Comparison of ENCODE assay signal across 10 cellular contexts in the genomic region with DNA sequence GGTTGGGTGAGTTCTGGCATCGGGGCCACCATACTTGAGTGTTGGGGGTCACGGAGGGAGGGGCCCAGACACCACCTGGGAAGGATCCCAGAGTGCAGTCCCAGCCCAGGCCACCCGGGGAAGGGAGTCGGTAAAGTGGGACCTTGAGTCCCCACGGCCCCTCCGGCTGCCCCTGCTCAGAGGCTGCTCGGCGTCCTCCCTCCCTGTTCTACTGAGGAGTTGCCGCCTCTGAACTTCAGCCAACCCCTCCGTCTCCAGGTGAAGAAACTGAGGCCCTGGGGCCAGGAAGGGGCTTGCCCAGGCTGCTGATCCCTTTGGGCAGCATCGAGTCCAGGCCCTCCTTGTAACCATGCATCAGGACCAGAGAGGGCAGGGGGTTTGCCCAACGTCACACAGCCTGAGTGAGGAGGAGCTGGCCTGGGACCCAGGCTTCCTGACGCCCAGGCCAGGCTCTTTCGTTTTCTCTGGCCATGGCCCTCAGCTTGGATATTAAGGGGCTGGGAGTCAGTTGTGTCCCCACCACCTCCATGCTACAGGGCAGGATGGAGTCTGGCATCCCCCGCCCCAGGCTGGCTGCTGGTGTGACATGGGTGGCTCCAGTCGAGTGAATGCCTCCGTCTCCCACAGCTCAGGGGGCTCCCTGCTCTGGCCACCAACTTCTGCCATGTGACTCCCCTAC. TPM values are rescaled to one million over a fixed set of nuclear protein-coding genes. Genes with fewer than 3 reads are reported as not detected.
A peak's percentile ranks its signal among the peaks of the same experiment; 100 is the strongest.
DNase-seq lines count a peak whose midpoint lies in the region; ATAC-seq and TF ChIP-seq lines count a peak whose summit lies in the region.
"Had no signal": no experiment of that assay in that cellular context is flagged by ENCODE, and none has a peak within 500 bp of the region (broad histone marks: within the 10 kb centered on the region; RNA-seq: fewer than 3 reads in every experiment).

No MANE protein-coding gene starts in this region.

- peak overlapping the region; percentile 55 to 89 (median 72) for H3K4me3 ChIP-seq in BLaER1 treated with 17β-estradiol and CSF1 and Interleukin-3, amounts not matched to agents 10 nM and 100 nM
- peak overlapping the region; percentile 74 for H3K4me3 ChIP-seq in HL-60 (replicated peaks; ENCODE audit: insufficient read depth, low read length)
- H3K4me3 ChIP-seq in naive thymus-derived CD4-positive, alpha-beta T cell (ENCODE audit: low read length) = peak overlapping the region; percentile 83

- H3K4me3 Mint-ChIP-seq in naive thymus-derived CD4-positive, alpha-beta T cell = peak overlapping the region; percentile 84 to 97 (median 92)

- H3K27me3 ChIP-seq in BLaER1 treated with 17β-estradiol and CSF1 and Interleukin-3, amounts not matched to agents 10 nM and 100 nM = peaks cover 0 to 4% (median 0%) of the 10 kb centered on the region in 11 experiments; a peak in 1 of 22 replicates
- H3K27me3 ChIP-seq in HL-60 (ENCODE audit: insufficient read depth, poor library complexity, severe bottlenecking) = no peaks in the 10 kb centered on the region
- H3K27me3 ChIP-seq in naive thymus-derived CD4-positive, alpha-beta T cell (ENCODE audit: control insufficient read depth in 2 of 2, insufficient read depth in 2 of 2, low read length in 2 of 2) = no peaks in the 10 kb centered on the region

- POLR2A ChIA-PET in naive thymus-derived CD4-positive, alpha-beta T cell (lab: Charles Lee) = interaction anchor here (0.7 to 1.8 kb wide), 5 partner anchors 8 to 991 kb away, joined by 3 to 7 read pairs (median 3); no protein-coding TSS in a partner anchor

- peaks cover 0 to 8% (median 0%) of the 10 kb centered on the region in 5 donors for H3K36me3 Mint-ChIP-seq in naive thymus-derived CD4-positive, alpha-beta T cell

- H4K20me1 ChIP-seq in BLaER1 treated with 17β-estradiol and CSF1 and Interleukin-3, amounts not matched to agents 10 nM and 100 nM = peaks cover 10 to 44% (median 41%) of the 10 kb centered on the region in 11 experiments; a peak in 20 of 22 replicates

- intact Hi-C loops in naive thymus-derived CD4-positive, alpha-beta T cell (cut with micrococcal nuclease) = loop anchor here (1.0 to 10.0 kb wide), 12 partner anchors 9 to 520 kb away; partner anchors contain the start of genes EFCAB6 (in 2 of the 2), RTL6 (in 2 of the 2) and PRR5 (in 1 of the 2)

- CTCF ChIA-PET in naive thymus-derived CD4-positive, alpha-beta T cell (lab: Charles Lee) = no interaction called here

- peak overlapping the region; percentile 85 to 93 (median 87) for H3K9ac ChIP-seq in BLaER1 treated with 17β-estradiol and CSF1 and Interleukin-3, amounts not matched to agents 10 nM and 100 nM

- no peaks in the 10 kb centered on the region for H3K9me3 Mint-ChIP-seq in naive thymus-derived CD4-positive, alpha-beta T cell

- peak overlapping the region; percentile 90 to 100 (median 98) for H3K4me2 ChIP-seq in BLaER1 treated with 17β-estradiol and CSF1 and Interleukin-3, amounts not matched to agents 10 nM and 100 nM

- no peak for TF ChIP-seq CTCF in HL-60 (IDR thresholded peaks at IDR 0.05; ENCODE audit: insufficient read depth, low read length)

- H3K9me3 ChIP-seq in BLaER1 treated with 17β-estradiol and CSF1 and Interleukin-3, amounts not matched to agents 10 nM and 100 nM (replicated peaks in 1 of 11) = no peaks in the 10 kb centered on the region
- H3K9me3 ChIP-seq in naive thymus-derived CD4-positive, alpha-beta T cell (ENCODE audit: control insufficient read depth in 2 of 3, low read length in 3 of 3) = no peaks in the 10 kb centered on the region

- H3K27ac ChIP-seq in BLaER1 treated with 17β-estradiol and CSF1 and Interleukin-3, amounts not matched to agents 10 nM and 100 nM = peak overlapping the region; percentile 87 to 95 (median 93)
- H3K27ac ChIP-seq in HL-60 (replicated peaks) (peak overlapping the region; percentile 97), angular gyrus (ENCODE audit: low read depth, low read length) (peak overlapping the region; percentile 41)
- peak overlapping the region; percentile 80 for H3K27ac ChIP-seq in naive thymus-derived CD4-positive, alpha-beta T cell (ENCODE audit: low read depth, low read length)

- ATAC-seq in naive thymus-derived CD4-positive, alpha-beta T cell = peak; percentile 17

- peaks cover 0 to 41% (median 28%) of the 10 kb centered on the region in 11 experiments; a peak in 18 of 22 replicates for H3K36me3 ChIP-seq in BLaER1 treated with 17β-estradiol and CSF1 and Interleukin-3, amounts not matched to agents 10 nM and 100 nM
- peaks cover 0 to 24% (median 0%) of the 10 kb centered on the region in 3 experiments for H3K36me3 ChIP-seq in naive thymus-derived CD4-positive, alpha-beta T cell (ENCODE audit: control insufficient read depth in 2 of 3, insufficient read depth in 3 of 3, low read length in 3 of 3)

- DNase-seq in HL-60 (ENCODE audit: low read depth in 1 of 2, low spot score in 1 of 2) (no peak), NCI-H2227 (lab: John Stamatoyannopoulos, UW; ENCODE audit: unreplicated experiment) (no peak), NCI-H1417 treated with DMSO at 0.1 percent for 48 hours (lab: John Stamatoyannopoulos, UW) (no peak), amniotic stem cell (lab: John Stamatoyannopoulos, UW) (no peak)
- DNase-seq in naive thymus-derived CD4-positive, alpha-beta T cell = peak in 4 of 9 donors; percentile 8 to 33 (median 29)
- no peak for DNase-seq in stimulated activated naive CD4-positive, alpha-beta T cell treated with Interleukin-2 at 50 U/mL for 16 hours (lab: John Stamatoyannopoulos, UW)
- DNase-seq: kidney glomerular epithelial cell, NCI-H2029 treated with DMSO at 0.1 percent for 48 hours had no signal

- peaks cover 15 to 33% (median 30%) of the 10 kb centered on the region in 7 donors for H3K4me1 Mint-ChIP-seq in naive thymus-derived CD4-positive, alpha-beta T cell

- H3K27me3 Mint-ChIP-seq in naive thymus-derived CD4-positive, alpha-beta T cell = peaks cover 0 to 8% (median 0%) of the 10 kb centered on the region in 5 donors

- H3K4me1 ChIP-seq in BLaER1 treated with 17β-estradiol and CSF1 and Interleukin-3, amounts not matched to agents 10 nM and 100 nM = peaks cover 46 to 70% (median 63%) of the 10 kb centered on the region in 10 experiments
- H3K4me1 ChIP-seq in naive thymus-derived CD4-positive, alpha-beta T cell (ENCODE audit: control insufficient read depth in 2 of 2, insufficient read depth in 2 of 2, low read length in 2 of 2) = peaks cover 11 to 14% of the 10 kb centered on the region in 2 donors

- H3K27ac Mint-ChIP-seq in naive thymus-derived CD4-positive, alpha-beta T cell = peak overlapping the region; percentile 88 to 98 (median 95)

RNA-seq across cellular contexts. Expression of gene PARVG, which starts 1.3 kb away (rescaled TPM):
- 100 to 1,000 TPM; 142 to 209 (median 173) TPM for total RNA-seq in naive thymus-derived CD4-positive, alpha-beta T cell
- polyA plus RNA-seq in naive thymus-derived CD4-positive, alpha-beta T cell = 10 to 100 TPM; 36.4 to 57.6 TPM

Comparison
In these comparisons a context has a peak if more than half of its experiments do, and no peak if none do; other contexts are left out.
1. H3K27ac ChIP-seq: peak in every context shown above with its lines; median percentile 97 in HL-60; 93 in BLaER1 treated with 17β-estradiol and CSF1 and Interleukin-3, amounts not matched to agents 10 nM and 100 nM; 80 in naive thymus-derived CD4-positive, alpha-beta T cell; 41 in angular gyrus.